Comparison of ENCODE assay signal across 9 cellular contexts in genomic region chr10:102064503-102064867, GRCh38.
DNase-seq lines count a peak whose midpoint lies in the region; ATAC-seq and TF ChIP-seq lines count a peak whose summit lies in the region.
"Had no signal": no experiment of that assay in that cellular context is flagged by ENCODE, and none has a peak within 500 bp of the region (broad histone marks: within the 10 kb centered on the region; RNA-seq: fewer than 3 reads in every experiment).

No MANE protein-coding gene starts in this region.

- H3K9me3 Mint-ChIP-seq in dendritic cell treated with granulocyte-macrophage colony-stimulating factor and Interleukin-4, amounts not matched to agents 40 ng/mL and 50 ng/mL, for 4 days: no peaks in the 10 kb centered on the region

- H3F3A ChIP-seq in Loucy (ENCODE audit: low read depth): peaks cover 7% of the 10 kb centered on the region; the same call in 1 of the 2 replicates

- peak overlapping the region; percentile 94 for H3K4me3 Mint-ChIP-seq in dendritic cell treated with granulocyte-macrophage colony-stimulating factor and Interleukin-4, amounts not matched to agents 40 ng/mL and 50 ng/mL, for 4 days

- H3K9ac ChIP-seq in BLaER1 treated with 17β-estradiol and CSF1 and Interleukin-3, amounts not matched to agents 10 nM and 100 nM: peak overlapping the region; percentile 89 to 97 (median 94); a peak in 19 of 22 replicates
- peak overlapping the region; percentile 62 for H3K9ac ChIP-seq in Loucy (ENCODE audit: low read depth, low read length, poor library complexity, severe bottlenecking)

- peak overlapping the region; percentile 82 to 99 (median 90) for H3K4me3 ChIP-seq in BLaER1 treated with 17β-estradiol and CSF1 and Interleukin-3, amounts not matched to agents 10 nM and 100 nM
- H3K4me3 ChIP-seq in Loucy (ENCODE audit: low read length, poor library complexity, severe bottlenecking): peak overlapping the region; percentile 87
- H3K4me3 ChIP-seq in neuron (ENCODE audit: low read length): peak overlapping the region; percentile 75

- H2AFZ ChIP-seq in Loucy (ENCODE audit: low read length) (peak overlapping the region; percentile 86), neuron (ENCODE audit: low read depth, low read length) (peak overlapping the region; percentile 95)

- peaks cover 19 to 40% (median 36%) of the 10 kb centered on the region in 11 experiments; a peak in 21 of 22 replicates for H4K20me1 ChIP-seq in BLaER1 treated with 17β-estradiol and CSF1 and Interleukin-3, amounts not matched to agents 10 nM and 100 nM
- H4K20me1 ChIP-seq in Loucy (ENCODE audit: insufficient read depth, low read length, poor library complexity, severe bottlenecking): peaks cover 20% of the 10 kb centered on the region

- peaks cover 24% of the 10 kb centered on the region for H3K36me3 Mint-ChIP-seq in dendritic cell treated with granulocyte-macrophage colony-stimulating factor and Interleukin-4, amounts not matched to agents 40 ng/mL and 50 ng/mL, for 4 days (ENCODE audit: low read depth)

- peak overlapping the region; percentile 88 for H3K27ac Mint-ChIP-seq in dendritic cell treated with granulocyte-macrophage colony-stimulating factor and Interleukin-4, amounts not matched to agents 40 ng/mL and 50 ng/mL, for 4 days

- intact Hi-C loops in dendritic cell treated with granulocyte-macrophage colony-stimulating factor and Interleukin-4, amounts not matched to agents 40 ng/mL and 50 ng/mL, for 4 days (cut with micrococcal nuclease): no loop called here

- H3K4me2 ChIP-seq in BLaER1 treated with 17β-estradiol and CSF1 and Interleukin-3, amounts not matched to agents 10 nM and 100 nM: peak overlapping the region; percentile 96 to 100 (median 99)
- peak overlapping the region; percentile 94 for H3K4me2 ChIP-seq in Loucy (ENCODE audit: low read depth, low read length, poor library complexity, severe bottlenecking)

- no peaks in the 10 kb centered on the region for H3K27me3 Mint-ChIP-seq in dendritic cell treated with granulocyte-macrophage colony-stimulating factor and Interleukin-4, amounts not matched to agents 40 ng/mL and 50 ng/mL, for 4 days

- peaks cover 15 to 30% (median 25%) of the 10 kb centered on the region in 11 experiments for H3K36me3 ChIP-seq in BLaER1 treated with 17β-estradiol and CSF1 and Interleukin-3, amounts not matched to agents 10 nM and 100 nM
- H3K36me3 ChIP-seq in Loucy (ENCODE audit: insufficient read depth, low read length) (no peaks in the 10 kb centered on the region), neuron (ENCODE audit: insufficient read depth, low read length) (no peaks in the 10 kb centered on the region)
- H3K36me3 ChIP-seq: cardiac muscle cell had no signal

- H3K9me3 ChIP-seq in BLaER1 treated with 17β-estradiol and CSF1 and Interleukin-3, amounts not matched to agents 10 nM and 100 nM (replicated peaks in 1 of 11): no peaks in the 10 kb centered on the region
- no peaks in the 10 kb centered on the region for H3K9me3 ChIP-seq in Loucy (ENCODE audit: insufficient read depth, low read depth, low read length)
- H3K9me3 ChIP-seq in neuron (ENCODE audit: low read length): no peaks in the 10 kb centered on the region

- no peak for TF ChIP-seq CTCF in Loucy (conservative IDR thresholded peaks at IDR 0.05; ENCODE audit: low read length)

- peak overlapping the region; percentile 23 to 92 (median 90); a peak in 21 of 22 replicates for H3K27ac ChIP-seq in BLaER1 treated with 17β-estradiol and CSF1 and Interleukin-3, amounts not matched to agents 10 nM and 100 nM

- no peak for ATAC-seq in HG03442 (IDR thresholded peaks at IDR 0.05; ENCODE audit: unreplicated experiment)
- ATAC-seq in GM21786 (IDR thresholded peaks at IDR 0.05; ENCODE audit: unreplicated experiment): no peak

- peaks cover 52% of the 10 kb centered on the region for H3K4me1 Mint-ChIP-seq in dendritic cell treated with granulocyte-macrophage colony-stimulating factor and Interleukin-4, amounts not matched to agents 40 ng/mL and 50 ng/mL, for 4 days (ENCODE audit: low read depth)

- no peak for DNase-seq in foreskin melanocyte
- DNase-seq in KBM-7: no peak

- in situ Hi-C loops in KBM-7 (cut with MboI; ENCODE audit: low pct_unique_long_range_greater_than_20kb, low sequenced_read_pairs): no loop called here

- no peaks in the 10 kb centered on the region for H3K9me2 ChIP-seq in Loucy (replicated peaks; ENCODE audit: low read depth, low read length)

- H3K4me1 ChIP-seq in BLaER1 treated with 17β-estradiol and CSF1 and Interleukin-3, amounts not matched to agents 10 nM and 100 nM: peaks cover 35 to 45% (median 42%) of the 10 kb centered on the region in 10 experiments
- peaks cover 16% of the 10 kb centered on the region for H3K4me1 ChIP-seq in Loucy (ENCODE audit: insufficient read depth, low read length, poor library complexity, severe bottlenecking)
- peaks cover 9% of the 10 kb centered on the region for H3K4me1 ChIP-seq in neuron (ENCODE audit: insufficient read depth, low read length)

- peaks cover 24% of the 10 kb centered on the region for H3K79me2 ChIP-seq in Loucy (ENCODE audit: insufficient read depth, low read length)

- no peaks in the 10 kb centered on the region for H3K27me3 ChIP-seq in BLaER1 treated with 17β-estradiol and CSF1 and Interleukin-3, amounts not matched to agents 10 nM and 100 nM
- H3K27me3 ChIP-seq in Loucy (ENCODE audit: insufficient read depth, low read length, poor library complexity, severe bottlenecking): no peaks in the 10 kb centered on the region
- H3K27me3 ChIP-seq in neuron (ENCODE audit: insufficient read depth, low read length): peaks cover 2% of the 10 kb centered on the region
